12 cellular contexts compared by ENCODE assay signal in genomic region chr2:39642054-39642742, GRCh38. TPM values are rescaled to one million over a fixed set of nuclear protein-coding genes. Genes with fewer than 3 reads are reported as not detected.
DNase-seq lines count a peak whose midpoint lies in the region; ATAC-seq, FAIRE-seq and TF ChIP-seq lines count a peak whose summit lies in the region.
"Had no signal": no experiment of that assay in that cellular context is flagged by ENCODE, and none has a peak within 500 bp of the region (broad histone marks: within the 10 kb centered on the region; RNA-seq: fewer than 3 reads in every experiment).

No MANE protein-coding gene starts in this region.

- H3K4me1 ChIP-seq in PC-3 (ENCODE audit: insufficient read depth, low read length) (peaks cover 59% of the 10 kb centered on the region), endothelial cell of umbilical vein (ENCODE audit: control insufficient read depth, extremely low read depth, insufficient read depth, low read length) (peaks cover 4% of the 10 kb centered on the region), suprapubic skin (peaks cover 4% of the 10 kb centered on the region)
- H3K4me1 ChIP-seq: Caco-2 had no signal

- BruUV-seq in PC-3 (replicated peaks; lab: Mats Ljungman, UMichigan) (no TSS peak), endothelial cell of umbilical vein (replicated peaks; lab: Mats Ljungman, UMichigan) (no TSS peak)

- peak; percentile 89 for DNase-seq in COLO829 (ENCODE audit: low spot score)
- peak; percentile 95 for DNase-seq in PC-3
- peak; percentile 61 for DNase-seq in endothelial cell of umbilical vein (ENCODE audit: low read depth, low spot score)
- peak; percentile 52 for DNase-seq in midbrain (lab: John Stamatoyannopoulos, UW)
- no peak for DNase-seq in cerebellar nuclear complex (lab: John Stamatoyannopoulos, UW)
- DNase-seq in activated naive CD4-positive, alpha-beta T cell (lab: John Stamatoyannopoulos, UW), result no peak
- DNase-seq in suprapubic skin (ENCODE audit: low spot score in 2 of 2), result no peak
- DNase-seq: Caco-2, NCI-H2171 had no signal

- H3K4me2 ChIP-seq in PC-3 (ENCODE audit: low read length), result peak overlapping the region; percentile 58
- no peak overlapping the region for H3K4me2 ChIP-seq in endothelial cell of umbilical vein (ENCODE audit: insufficient read depth, low read length)

- H3K4me3 ChIP-seq in PC-3 (ENCODE audit: low read length) (peak overlapping the region; percentile 7; the same call in 1 of the 2 replicates), endothelial cell of umbilical vein (replicated peaks in 1 of 3; ENCODE audit: insufficient read depth in 1 of 3, low read depth in 1 of 3, low read length in 3 of 3) (no peak overlapping the region), suprapubic skin (no peak overlapping the region)
- H3K4me3 ChIP-seq: adrenal gland, tibial nerve had no signal

- TF ChIP-seq CTCF in PC-3 (conservative IDR thresholded peaks at IDR 0.05; ENCODE audit: low read depth, low read length) (no peak), endothelial cell of umbilical vein (IDR thresholded peaks at IDR 0.05; ENCODE audit: extremely low read depth in 1 of 2, insufficient read depth in 1 of 2, low read depth in 1 of 2, low read length in 2 of 2) (no peak), suprapubic skin (IDR thresholded peaks at IDR 0.05) (no peak)

- dilution Hi-C loops in endothelial cell of umbilical vein (cut with MboI; ENCODE audit: extremely low pct_ligation_motif_present, low sequenced_read_pairs), result no loop called here

- intact Hi-C loops in PC-3 (cut with micrococcal nuclease), result loop anchor here (5.0 to 10.0 kb wide), 2 partner anchors 125 to 207 kb away; partner anchors contain the start of gene MAP4K3
- intact Hi-C loops in endothelial cell of umbilical vein (cut with micrococcal nuclease), result no loop called here

- H3K9ac ChIP-seq in PC-3 (ENCODE audit: low read length), result no peak overlapping the region; the same call in 1 of the 2 replicates
- no peak overlapping the region for H3K9ac ChIP-seq in endothelial cell of umbilical vein (replicated peaks; ENCODE audit: extremely low read depth, insufficient read depth, low read length)

- H3K27ac ChIP-seq in PC-3 (ENCODE audit: low read length), result peak overlapping the region; percentile 72
- H3K27ac ChIP-seq in endothelial cell of umbilical vein (ENCODE audit: insufficient read depth, low read depth, low read length), result no peak overlapping the region
- H3K27ac ChIP-seq in suprapubic skin, result no peak overlapping the region
- H3K27ac ChIP-seq: adrenal gland, tibial nerve had no signal

- no peaks in the 10 kb centered on the region for H3F3A ChIP-seq in PC-3 (ENCODE audit: low read length, unreplicated experiment)

- 34% methylated on average over 6 of the region's 6 CpGs for WGBS in suprapubic skin

- FAIRE-seq in endothelial cell of umbilical vein (lab: Jason Lieb, UNC), result peak; percentile 95

- H3K79me2 ChIP-seq in PC-3 (ENCODE audit: low read length) (no peaks in the 10 kb centered on the region), endothelial cell of umbilical vein (ENCODE audit: control insufficient read depth, insufficient read depth, low read length) (no peaks in the 10 kb centered on the region)

- no peak for TF ChIP-seq EP300 in suprapubic skin (IDR thresholded peaks at IDR 0.05)

- ATAC-seq in PC-3, result peak; percentile 92
- no peak for ATAC-seq in GM18520 (IDR thresholded peaks at IDR 0.05; ENCODE audit: unreplicated experiment)

- POLR2A ChIA-PET in PC-3 (lab: Charles Lee; ENCODE audit: unreplicated experiment), result interaction anchor here (0.5 kb wide), 1 partner anchor 287 kb away, joined by 17 read pairs; no protein-coding TSS in a partner anchor
- POLR2A ChIA-PET in endothelial cell of umbilical vein (lab: Charles Lee), result no interaction called here

- H3K9me1 ChIP-seq in endothelial cell of umbilical vein (replicated peaks; ENCODE audit: control insufficient read depth, extremely low read depth, insufficient read depth, low read length), result no peaks in the 10 kb centered on the region

- TF ChIP-seq POLR2A in endothelial cell of umbilical vein (IDR thresholded peaks at IDR 0.05; ENCODE audit: low read depth, low read length) (no peak), suprapubic skin (IDR thresholded peaks at IDR 0.05) (no peak)

- H3K36me3 ChIP-seq in PC-3 (ENCODE audit: low read depth, low read length), result no peaks in the 10 kb centered on the region
- no peaks in the 10 kb centered on the region for H3K36me3 ChIP-seq in endothelial cell of umbilical vein (ENCODE audit: control insufficient read depth in 2 of 2, extremely low read depth in 1 of 2, insufficient read depth in 2 of 2, low read length in 2 of 2)
- H3K36me3 ChIP-seq in suprapubic skin, result no peaks in the 10 kb centered on the region
- H3K36me3 ChIP-seq: adrenal gland, tibial nerve had no signal

- H4K20me1 ChIP-seq in PC-3 (ENCODE audit: low read length) (no peaks in the 10 kb centered on the region), endothelial cell of umbilical vein (replicated peaks; ENCODE audit: control insufficient read depth, extremely low read depth, insufficient read depth, low read length) (no peaks in the 10 kb centered on the region)

- no peak overlapping the region for H2AFZ ChIP-seq in PC-3 (ENCODE audit: low read length)
- H2AFZ ChIP-seq in endothelial cell of umbilical vein (ENCODE audit: low read depth, low read length), result no peak overlapping the region

- H3K27me3 ChIP-seq in PC-3 (ENCODE audit: low read length) (no peaks in the 10 kb centered on the region), endothelial cell of umbilical vein (ENCODE audit: control insufficient read depth in 2 of 2, insufficient read depth in 2 of 2, low read length in 2 of 2) (peaks cover 0 to 3% of the 10 kb centered on the region in 2 experiments), suprapubic skin (no peaks in the 10 kb centered on the region)
- H3K27me3 ChIP-seq: adrenal gland, tibial nerve had no signal

- CTCF ChIA-PET in PC-3 (lab: Charles Lee), result no interaction called here
- CTCF ChIA-PET in endothelial cell of umbilical vein (lab: Charles Lee), result interaction anchor here (1.0 to 1.6 kb wide), 3 partner anchors 49 to 262 kb away, joined by 3 read pairs; no protein-coding TSS in a partner anchor

- no peaks in the 10 kb centered on the region for H3K9me2 ChIP-seq in PC-3 (replicated peaks; ENCODE audit: low read length)

- H3K9me3 ChIP-seq in PC-3 (ENCODE audit: low read length) (no peaks in the 10 kb centered on the region), endothelial cell of umbilical vein (replicated peaks; ENCODE audit: control insufficient read depth, insufficient read depth, low read length) (no peaks in the 10 kb centered on the region), suprapubic skin (no peaks in the 10 kb centered on the region)
- H3K9me3 ChIP-seq: adrenal gland, Caco-2, tibial nerve had no signal

TF ChIP-seq in endothelial cell of umbilical vein, 7 proteins besides CTCF, POLR2A, EP300 and RAD21:
- peak; percentile 24 for TF ChIP-seq POLR2AphosphoS5 (IDR thresholded peaks at IDR 0.05; ENCODE audit: insufficient read depth, low read depth, low read length)
- peak; percentile 64 for TF ChIP-seq JUN (IDR thresholded peaks at IDR 0.05; ENCODE audit: borderline replicate concordance, insufficient read depth, insufficient read length, low read depth)
- peak; percentile 63 for TF ChIP-seq FOS (IDR thresholded peaks at IDR 0.05; ENCODE audit: borderline replicate concordance, insufficient read depth, low read length)
- no peak for TF ChIP-seq GATA2 (IDR thresholded peaks at IDR 0.05; ENCODE audit: insufficient read depth, insufficient read length, low read depth, low read length)

RNA-seq across cellular contexts. Expression of gene TMEM178A, which starts 23.5 kb away (rescaled TPM):
- total RNA-seq in PC-3 (2014; rRNA removed) (0.33 TPM in 1 of 2 replicates, not detected in the other), endothelial cell of umbilical vein (0.90 and 2.8 TPM in 2 replicates), suprapubic skin (1 to 10 TPM in 3 of 4 donors, under 1 TPM in 1; 0.68 to 7.4 (median 2.3) TPM)
- polyA plus RNA-seq in endothelial cell of umbilical vein, result 1.5 and 1.7 TPM in 2 replicates
- polyA plus RNA-seq in endothelial cell of umbilical vein (2011; cell fraction: cytosol; rRNA removed), result 0.15 and 0.23 TPM in 2 replicates
- polyA plus RNA-seq in endothelial cell of umbilical vein (2011; cell fraction: nucleus; rRNA removed), result 5.2 and 7.0 TPM in 2 replicates
- polyA plus RNA-seq in endothelial cell of umbilical vein (2012), result 0.31 and 0.40 TPM in 2 replicates
- polyA minus RNA-seq in endothelial cell of umbilical vein, result 1.7 TPM in 1 of 2 replicates, not detected in the other
- not detected for polyA minus RNA-seq in endothelial cell of umbilical vein (2011; cell fraction: cytosol; rRNA and poly(A)+ RNA removed)
- polyA minus RNA-seq in endothelial cell of umbilical vein (2011; cell fraction: nucleus; rRNA and poly(A)+ RNA removed), result 0.43 and 1.3 TPM in 2 replicates

Comparison
In these comparisons a context has a peak if more than half of its experiments do, and no peak if none do; other contexts are left out.
1. DNase-seq: peak in COLO829 (single experiment), PC-3 (single experiment), endothelial cell of umbilical vein (single experiment) and midbrain (single experiment); none in cerebellar nuclear complex (0 of 2), activated naive CD4-positive, alpha-beta T cell (0 of 4) and suprapubic skin (0 of 2).